Comparison of ENCODE assay signal across 1 cellular context in the genomic region with DNA sequence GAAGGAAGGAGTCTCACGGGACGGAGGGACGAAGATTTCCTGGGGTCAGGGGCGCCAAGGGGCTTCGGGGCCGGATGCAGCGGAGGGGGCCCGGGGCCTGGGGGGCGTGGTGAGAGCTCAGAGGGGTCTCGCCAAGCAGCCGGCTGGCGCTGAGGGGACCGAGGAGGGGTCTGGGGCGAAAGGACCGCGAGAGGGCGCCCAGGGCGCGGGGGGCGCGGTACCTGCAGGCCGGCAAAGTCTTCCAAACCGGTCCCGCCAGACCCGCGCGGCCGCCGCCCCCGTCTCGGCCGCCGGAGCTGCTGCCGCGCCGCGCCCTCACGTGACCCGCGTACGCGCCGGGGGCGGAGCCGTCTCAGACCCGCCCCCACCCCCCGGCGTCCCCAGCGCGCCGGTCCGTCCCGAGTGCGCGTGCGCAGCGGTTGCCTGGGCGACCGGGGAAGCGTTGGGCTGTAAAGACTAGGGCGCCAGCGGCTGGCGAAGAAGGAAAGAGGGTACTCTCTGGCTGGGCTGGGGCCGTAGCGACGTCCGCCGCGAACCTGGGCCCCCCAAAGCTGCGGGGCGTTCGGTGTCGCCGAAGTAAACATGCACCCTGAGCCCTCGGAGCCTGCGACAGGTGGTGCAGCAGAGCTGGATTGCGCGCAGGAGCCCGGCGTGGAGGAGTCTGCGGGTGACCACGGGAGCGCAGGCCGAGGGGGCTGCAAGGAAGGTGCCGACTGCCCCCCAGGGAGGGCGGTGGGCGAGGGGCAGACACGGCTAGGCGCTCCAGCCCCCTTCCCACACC.
TF ChIP-seq lines count a peak whose summit lies in the region.

A gene (plus strand): TSS at position 450 of the 781 bp plus-strand sequence. CDS start 133 bp downstream, at position 583.
A gene (minus strand): TSS at position 319 of the 781 bp plus-strand sequence. CDS start 13,856 bp downstream, outside the sequence.

TF ChIP-seq in SK-N-SH, 30 proteins besides CTCF, POLR2A, EP300 and RAD21 (continued from another document):
- TF ChIP-seq, protein P1, sequence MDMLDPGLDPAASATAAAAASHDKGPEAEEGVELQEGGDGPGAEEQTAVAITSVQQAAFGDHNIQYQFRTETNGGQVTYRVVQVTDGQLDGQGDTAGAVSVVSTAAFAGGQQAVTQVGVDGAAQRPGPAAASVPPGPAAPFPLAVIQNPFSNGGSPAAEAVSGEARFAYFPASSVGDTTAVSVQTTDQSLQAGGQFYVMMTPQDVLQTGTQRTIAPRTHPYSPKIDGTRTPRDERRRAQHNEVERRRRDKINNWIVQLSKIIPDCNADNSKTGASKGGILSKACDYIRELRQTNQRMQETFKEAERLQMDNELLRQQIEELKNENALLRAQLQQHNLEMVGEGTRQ (IDR thresholded peaks at IDR 0.05; ENCODE audit: borderline replicate concordance, low read depth, low read length), result peak; percentile 85
- TF ChIP-seq ELF1 (IDR thresholded peaks at IDR 0.05), result no peak
- no peak for TF ChIP-seq FOSL2 (IDR thresholded peaks at IDR 0.05; ENCODE audit: borderline replicate concordance, low read depth)
- no peak for TF ChIP-seq TCF12 (IDR thresholded peaks at IDR 0.05)
- TF ChIP-seq, protein P2, sequence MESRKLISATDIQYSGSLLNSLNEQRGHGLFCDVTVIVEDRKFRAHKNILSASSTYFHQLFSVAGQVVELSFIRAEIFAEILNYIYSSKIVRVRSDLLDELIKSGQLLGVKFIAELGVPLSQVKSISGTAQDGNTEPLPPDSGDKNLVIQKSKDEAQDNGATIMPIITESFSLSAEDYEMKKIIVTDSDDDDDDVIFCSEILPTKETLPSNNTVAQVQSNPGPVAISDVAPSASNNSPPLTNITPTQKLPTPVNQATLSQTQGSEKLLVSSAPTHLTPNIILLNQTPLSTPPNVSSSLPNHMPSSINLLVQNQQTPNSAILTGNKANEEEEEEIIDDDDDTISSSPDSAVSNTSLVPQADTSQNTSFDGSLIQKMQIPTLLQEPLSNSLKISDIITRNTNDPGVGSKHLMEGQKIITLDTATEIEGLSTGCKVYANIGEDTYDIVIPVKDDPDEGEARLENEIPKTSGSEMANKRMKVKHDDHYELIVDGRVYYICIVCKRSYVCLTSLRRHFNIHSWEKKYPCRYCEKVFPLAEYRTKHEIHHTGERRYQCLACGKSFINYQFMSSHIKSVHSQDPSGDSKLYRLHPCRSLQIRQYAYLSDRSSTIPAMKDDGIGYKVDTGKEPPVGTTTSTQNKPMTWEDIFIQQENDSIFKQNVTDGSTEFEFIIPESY (IDR thresholded peaks at IDR 0.05; ENCODE audit: borderline replicate concordance, low read depth), result no peak
- TF ChIP-seq NRF1 (IDR thresholded peaks at IDR 0.05; ENCODE audit: low read depth, low read length), result peak; percentile 87
- no peak for TF ChIP-seq RCOR1 (IDR thresholded peaks at IDR 0.05; ENCODE audit: low read length)
- TF ChIP-seq MXI1 (IDR thresholded peaks at IDR 0.05; ENCODE audit: low read depth, low read length), result peak; percentile 87
